Comparison of ENCODE assay signal across 20 cellular contexts in the genomic region with DNA sequence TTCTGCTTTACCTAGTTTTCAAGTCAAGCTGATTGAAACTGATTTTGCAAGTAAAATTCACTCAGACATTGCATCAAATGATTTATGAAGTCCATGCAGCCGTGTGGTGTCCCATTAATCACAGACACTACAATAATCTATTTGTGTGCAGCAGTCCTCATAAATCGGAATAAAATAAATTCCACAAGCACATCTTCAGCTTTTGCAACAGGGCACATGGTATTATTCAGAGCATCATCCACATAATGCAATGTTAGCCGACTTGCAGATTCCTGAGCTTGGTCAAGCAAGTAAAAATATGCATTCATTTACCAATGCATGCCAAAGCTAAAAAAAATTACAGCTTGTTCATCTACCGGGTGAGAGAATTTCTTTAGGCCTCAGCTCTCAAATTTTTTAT. TPM values are rescaled to one million over a fixed set of nuclear protein-coding genes. Genes with fewer than 3 reads are reported as not detected.
A peak's percentile ranks its signal among the peaks of the same experiment; 100 is the strongest.
DNase-seq lines count a peak whose midpoint lies in the region; ATAC-seq and TF ChIP-seq lines count a peak whose summit lies in the region.
"Had no signal": no experiment of that assay in that cellular context is flagged by ENCODE, and none has a peak within 500 bp of the region (broad histone marks: within the 10 kb centered on the region; RNA-seq: fewer than 3 reads in every experiment).

No MANE protein-coding gene starts in this region.

- H4K20me1 ChIP-seq in MM.1S (ENCODE audit: insufficient read depth, low read length): no peaks in the 10 kb centered on the region

- H3K4me3 ChIP-seq in Panc1 (ENCODE audit: low read depth in 2 of 2, low read length in 2 of 2) (no peak overlapping the region), MM.1S (ENCODE audit: low read length) (no peak overlapping the region)
- H3K4me3 ChIP-seq: colonic mucosa, neural progenitor cell, PC-9, SK-N-MC, spleen had no signal

- no peaks in the 10 kb centered on the region for H3K9me2 ChIP-seq in MM.1S (replicated peaks; ENCODE audit: insufficient read depth, low read length)

- in situ Hi-C loops in Caki2 (cut with HindIII; ENCODE audit: low pct_unique_long_range_greater_than_20kb, low sequenced_read_pairs): no loop called here
- in situ Hi-C loops in Panc1 (cut with HindIII; ENCODE audit: low pct_unique_long_range_greater_than_20kb, low sequenced_read_pairs): no loop called here

- no peaks in the 10 kb centered on the region for H3K79me2 ChIP-seq in MM.1S (ENCODE audit: low read length)

- no peak for TF ChIP-seq CTCF in Panc1 (IDR thresholded peaks at IDR 0.05)
- TF ChIP-seq CTCF in osteocyte (IDR thresholded peaks at IDR 0.05): no peak
- TF ChIP-seq CTCF in MM.1S (IDR thresholded peaks at IDR 0.05; ENCODE audit: low read length): no peak

- H3K27ac Mint-ChIP-seq in osteocyte (ENCODE audit: unreplicated experiment): peak overlapping the region; percentile 17
- H3K27ac Mint-ChIP-seq: activated B cell treated with CpG ODN at 0.5 μM for 24 hours; activated CD8-positive, alpha-beta T cell treated with anti-CD3 and anti-CD28 coated beads for 36 hours; activated T-cell treated with anti-CD3 and anti-CD28 coated beads, Interleukin-2, amount 50 U/mL, for 24 hours; neural progenitor cell had no signal

- H3K4me1 ChIP-seq in Panc1 (ENCODE audit: control insufficient read depth, insufficient read depth, low read length): peaks cover 22% of the 10 kb centered on the region
- no peaks in the 10 kb centered on the region for H3K4me1 ChIP-seq in MM.1S (ENCODE audit: low read length)
- H3K4me1 ChIP-seq: colonic mucosa, neural progenitor cell had no signal

- H3K9me3 ChIP-seq in Panc1 (ENCODE audit: control insufficient read depth, insufficient read depth, low read depth, low read length) (no peaks in the 10 kb centered on the region), MM.1S (replicated peaks; ENCODE audit: insufficient read depth, low read length) (no peaks in the 10 kb centered on the region)
- H3K9me3 ChIP-seq: colonic mucosa, spleen had no signal

- intact Hi-C loops in Panc1 (cut with micrococcal nuclease; ENCODE audit: unreplicated experiment): no loop called here

- no peak overlapping the region for H3K9ac ChIP-seq in MM.1S (ENCODE audit: low read length)
- H3K9ac ChIP-seq: neural progenitor cell had no signal

- H3K9me3 Mint-ChIP-seq in osteocyte (ENCODE audit: unreplicated experiment): no peaks in the 10 kb centered on the region
- H3K9me3 Mint-ChIP-seq: activated B cell treated with CpG ODN at 0.5 μM for 24 hours; activated CD8-positive, alpha-beta T cell treated with anti-CD3 and anti-CD28 coated beads for 36 hours; activated T-cell treated with anti-CD3 and anti-CD28 coated beads, Interleukin-2, amount 50 U/mL, for 24 hours; neural progenitor cell had no signal

- H3K4me1 Mint-ChIP-seq in osteocyte (ENCODE audit: unreplicated experiment): peaks cover 22% of the 10 kb centered on the region
- H3K4me1 Mint-ChIP-seq: activated B cell treated with CpG ODN at 0.5 μM for 24 hours had no signal

- no peaks in the 10 kb centered on the region for H3F3A ChIP-seq in MM.1S (ENCODE audit: insufficient read depth, low read length)

- H3K36me3 ChIP-seq in Panc1 (ENCODE audit: control insufficient read depth, insufficient read depth, low read length) (no peaks in the 10 kb centered on the region), MM.1S (replicated peaks; ENCODE audit: insufficient read depth, low read length) (no peaks in the 10 kb centered on the region)
- H3K36me3 ChIP-seq: colonic mucosa, neural progenitor cell, spleen had no signal

- POLR2A ChIA-PET in Panc1 (lab: Charles Lee): no interaction called here

- H3K27me3 Mint-ChIP-seq in osteocyte (ENCODE audit: unreplicated experiment): no peaks in the 10 kb centered on the region

- DNase-seq in Caki2 (ENCODE audit: low read depth): peak; percentile 77
- DNase-seq in Panc1 (ENCODE audit: low read depth, low spot score): no peak
- DNase-seq in fibroblast of gingiva (ENCODE audit: low read depth): peak; percentile 82
- no peak for DNase-seq in osteocyte (ENCODE audit: extremely low spot score, unreplicated experiment)
- no peak for DNase-seq in stimulated activated CD4-positive, alpha-beta T cell treated with anti-CD3 and anti-CD28 coated beads, Interleukin-2, amount 100 ng/mL, for 24 hours
- DNase-seq in MM.1S: no peak
- no peak for DNase-seq in activated CD8-positive, alpha-beta memory T cell treated with anti-CD3 and anti-CD28 coated beads for 24 hours
- DNase-seq: activated B cell treated with CpG ODN at 0.5 μM for 24 hours; activated CD8-positive, alpha-beta T cell treated with anti-CD3 and anti-CD28 coated beads for 36 hours; activated naive CD4-positive, alpha-beta T cell treated with anti-CD3 and anti-CD28 coated beads, Interleukin-2, amount 50 U/mL, for 16 hours; activated T-cell treated with anti-CD3 and anti-CD28 coated beads, Interleukin-2, amount 50 U/mL, for 24 hours; colonic mucosa; Karpas-422; NCI-H1417; NCI-H82; spleen had no signal

- ATAC-seq in Panc1 (no peak), GM21723 (IDR thresholded peaks at IDR 0.05; ENCODE audit: unreplicated experiment) (no peak)
- ATAC-seq: activated CD8-positive, alpha-beta T cell treated with anti-CD3 and anti-CD28 coated beads for 36 hours had no signal

- no peak overlapping the region for H3K4me3 Mint-ChIP-seq in osteocyte (ENCODE audit: unreplicated experiment)
- H3K4me3 Mint-ChIP-seq: activated B cell treated with CpG ODN at 0.5 μM for 24 hours; activated CD8-positive, alpha-beta T cell treated with anti-CD3 and anti-CD28 coated beads for 36 hours; activated T-cell treated with anti-CD3 and anti-CD28 coated beads, Interleukin-2, amount 50 U/mL, for 24 hours; neural progenitor cell had no signal

- no peak overlapping the region for H2AFZ ChIP-seq in MM.1S (ENCODE audit: low read length)
- H2AFZ ChIP-seq: neural progenitor cell, PC-9 had no signal

- BruUV-seq in Panc1 (replicated peaks; lab: Mats Ljungman, UMichigan): no TSS peak

- peak overlapping the region; percentile 82 for H3K27ac ChIP-seq in Panc1 (ENCODE audit: low read length)
- no peak overlapping the region for H3K27ac ChIP-seq in MM.1S (ENCODE audit: low read length)
- H3K27ac ChIP-seq: colonic mucosa, neural progenitor cell, SK-N-MC, spleen had no signal

- CTCF ChIA-PET in Panc1 (lab: Charles Lee): no interaction called here

- no peaks in the 10 kb centered on the region for H3K27me3 ChIP-seq in Panc1 (ENCODE audit: control insufficient read depth, insufficient read depth, low read length)
- H3K27me3 ChIP-seq in MM.1S (replicated peaks; ENCODE audit: insufficient read depth, low read length): no peaks in the 10 kb centered on the region
- H3K27me3 ChIP-seq: colonic mucosa, neural progenitor cell, spleen had no signal

- no peaks in the 10 kb centered on the region for H3K36me3 Mint-ChIP-seq in osteocyte (ENCODE audit: unreplicated experiment)
- H3K36me3 Mint-ChIP-seq: neural progenitor cell had no signal

- H3K4me2 ChIP-seq in MM.1S (ENCODE audit: low read depth, low read length): no peak overlapping the region
- H3K4me2 ChIP-seq: neural progenitor cell had no signal

RNA-seq across cellular contexts. Expression of a gene that starts 15.8 kb away (rescaled TPM):
- 72.8 and 86.8 TPM in 2 replicates for total RNA-seq in Caki2 (2014; rRNA removed; shearing (Covaris generic); ENCODE audit: low replicate concordance)
- total RNA-seq in Panc1 (2021; ENCODE audit: unreplicated experiment) (290 TPM), osteocyte (167 and 194 TPM in 2 replicates)
- 285 TPM for polyA plus RNA-seq in Panc1 (2012; ENCODE audit: insufficient read length)

Comparison
In these comparisons a context has a peak if more than half of its experiments do, and no peak if none do; other contexts are left out.
1. DNase-seq: peak in Caki2 (single experiment) and fibroblast of gingiva (single experiment); none in Panc1 (single experiment), osteocyte (single experiment), stimulated activated CD4-positive, alpha-beta T cell treated with anti-CD3 and anti-CD28 coated beads, Interleukin-2, amount 100 ng/mL, for 24 hours (0 of 2), MM.1S (single experiment) and activated CD8-positive, alpha-beta memory T cell treated with anti-CD3 and anti-CD28 coated beads for 24 hours (single experiment).